ENCODE assay signal across 9 cellular contexts in genomic region chr11:9506489-9507343, GRCh38. TPM values are rescaled to one million over a fixed set of nuclear protein-coding genes. Genes with fewer than 3 reads are reported as not detected.
A peak's percentile ranks its signal among the peaks of the same experiment; 100 is the strongest.
DNase-seq lines count a peak whose midpoint lies in the region; ATAC-seq and TF ChIP-seq lines count a peak whose summit lies in the region.
"Had no signal": no experiment of that assay in that cellular context is flagged by ENCODE, and none has a peak within 500 bp of the region (broad histone marks: within the 10 kb centered on the region; RNA-seq: fewer than 3 reads in every experiment).

No MANE protein-coding gene starts in this region.

- H2AFZ ChIP-seq in Karpas-422 (ENCODE audit: low read length): no peak overlapping the region
- no peak overlapping the region for H2AFZ ChIP-seq in neuronal stem cell (ENCODE audit: low read length)

- TF ChIP-seq CTCF in GM12864 (IDR thresholded peaks at IDR 0.05; ENCODE audit: low read depth, low read length, missing control alignments) (peak; percentile 85), fibroblast of the aortic adventitia (IDR thresholded peaks at IDR 0.05; ENCODE audit: insufficient read depth, low read length) (peak; percentile 91)

- H3K9me3 ChIP-seq in Karpas-422 (ENCODE audit: low read length) (no peaks in the 10 kb centered on the region), neuronal stem cell (replicated peaks in 1 of 2; ENCODE audit: control insufficient read depth in 2 of 2, insufficient read depth in 1 of 2, low read depth in 1 of 2, low read length in 2 of 2) (no peaks in the 10 kb centered on the region)

- no peak overlapping the region for H4K91ac ChIP-seq in neuronal stem cell (ENCODE audit: low read depth, low read length, poor library complexity)

- DNase-seq in GM12864 (ENCODE audit: low read depth) (peak; percentile 49), Karpas-422 (peak; percentile 94), RKO (ENCODE audit: low spot score) (peak; percentile 78), activated T-helper 1 cell treated with Interleukin-2 at 50 U/mL for 16 hours (ENCODE audit: low read depth) (peak; percentile 54), fibroblast of the aortic adventitia (ENCODE audit: low read depth) (peak; percentile 90), neuronal stem cell (ENCODE audit: low spot score) (peak; percentile 74), superior temporal gyrus (ENCODE audit: extremely low spot score) (peak; percentile 93)

- ATAC-seq in GM21825 (IDR thresholded peaks at IDR 0.05; ENCODE audit: unreplicated experiment): no peak

- H3K4ac ChIP-seq in neuronal stem cell (ENCODE audit: low read length): no peak overlapping the region

- H3K27ac ChIP-seq in Karpas-422 (ENCODE audit: low read length) (no peak overlapping the region), neuronal stem cell (replicated peaks; ENCODE audit: low read length) (no peak overlapping the region)
- H3K27ac ChIP-seq: skin epidermis had no signal

- H3K23ac ChIP-seq in neuronal stem cell (ENCODE audit: low read depth, low read length, poor library complexity): no peak overlapping the region

- WGBS in neuronal stem cell (ENCODE audit: extremely low coverage in 2 of 2, insufficient read length in 2 of 2, insufficient replicate concordance in 1 of 2), 2 donors: no CpG with 5 or more reads among the region's 6 CpGs

- no peak overlapping the region for H3K14ac ChIP-seq in neuronal stem cell (ENCODE audit: low read length)

- H3K36me3 ChIP-seq in Karpas-422 (ENCODE audit: insufficient read depth, low read length) (no peaks in the 10 kb centered on the region; the same call in 1 of the 2 replicates), neuronal stem cell (replicated peaks in 1 of 2; ENCODE audit: control insufficient read depth in 2 of 2, insufficient read depth in 2 of 2, low read length in 2 of 2) (peaks cover 6 to 44% of the 10 kb centered on the region in 2 donors)

- H3K79me1 ChIP-seq in neuronal stem cell (ENCODE audit: low read depth, low read length): no peaks in the 10 kb centered on the region

- no peak overlapping the region for H3K18ac ChIP-seq in neuronal stem cell (ENCODE audit: low read length)

- H4K8ac ChIP-seq in neuronal stem cell (ENCODE audit: low read depth, low read length): no peak overlapping the region

- no peaks in the 10 kb centered on the region; the same call in 1 of the 2 replicates for H3K79me2 ChIP-seq in Karpas-422 (ENCODE audit: low read length)

- H3K9ac ChIP-seq in Karpas-422 (ENCODE audit: low read length) (no peak overlapping the region), neuronal stem cell (ENCODE audit: low read depth, low read length, poor library complexity) (no peak overlapping the region)

- H3K9me2 ChIP-seq in Karpas-422 (replicated peaks; ENCODE audit: insufficient read depth, low read length): no peaks in the 10 kb centered on the region

- no peak overlapping the region for H2BK120ac ChIP-seq in neuronal stem cell (ENCODE audit: low read depth, low read length)

- no peak overlapping the region for H2AK5ac ChIP-seq in neuronal stem cell (ENCODE audit: low read depth, low read length)

- no peak overlapping the region for H2BK15ac ChIP-seq in neuronal stem cell (ENCODE audit: low read length)

- no peak overlapping the region for H3K4me3 ChIP-seq in GM12864 (ENCODE audit: low read depth, low read length)
- H3K4me3 ChIP-seq in Karpas-422 (ENCODE audit: low read length): no peak overlapping the region
- no peak overlapping the region for H3K4me3 ChIP-seq in fibroblast of the aortic adventitia (ENCODE audit: low read depth, low read length)
- H3K4me3 ChIP-seq in neuronal stem cell (ENCODE audit: low read length in 2 of 2): no peak overlapping the region
- H3K4me3 ChIP-seq: skin epidermis had no signal

- H3K4me2 ChIP-seq in Karpas-422 (ENCODE audit: low read depth, low read length, poor library complexity, severe bottlenecking) (no peak overlapping the region), neuronal stem cell (ENCODE audit: insufficient read depth, low read length, poor library complexity, severe bottlenecking) (no peak overlapping the region)

- H3K27me3 ChIP-seq in Karpas-422 (ENCODE audit: low read length) (no peaks in the 10 kb centered on the region), neuronal stem cell (ENCODE audit: control insufficient read depth in 3 of 3, insufficient read depth in 3 of 3, low read depth in 1 of 3, low read length in 3 of 3) (no peaks in the 10 kb centered on the region)

- H3K4me1 ChIP-seq in Karpas-422 (ENCODE audit: low read length) (peaks cover 3% of the 10 kb centered on the region; the same call in 1 of the 2 replicates), neuronal stem cell (ENCODE audit: control insufficient read depth in 2 of 2, insufficient read depth in 1 of 2, low read depth in 1 of 2, low read length in 2 of 2) (no peaks in the 10 kb centered on the region)

- H2BK5ac ChIP-seq in neuronal stem cell (ENCODE audit: low read length): no peak overlapping the region

- no peak overlapping the region for H2BK12ac ChIP-seq in neuronal stem cell (ENCODE audit: low read length)

- no peaks in the 10 kb centered on the region for H4K20me1 ChIP-seq in Karpas-422 (ENCODE audit: insufficient read depth, low read depth, low read length)

RNA-seq across cellular contexts. Expression of gene ZNF143, which starts 45.9 kb away (rescaled TPM):
- total RNA-seq in Karpas-422 (2014; rRNA removed; shearing (Covaris generic); ENCODE audit: low replicate concordance): 36.7 and 41.8 TPM in 2 replicates
- total RNA-seq in fibroblast of the aortic adventitia (ENCODE audit: low replicate concordance): 15.1 and 24.9 TPM in 2 replicates
- 24.4 TPM for polyA plus RNA-seq in neuronal stem cell (2013, experiment 1 of 2)
- polyA plus RNA-seq in neuronal stem cell (2013, experiment 2 of 2): 23.7 TPM
